ENCODE assay signal across 1 cellular context in genomic region chr17:1223662-1224061, GRCh38.
TF ChIP-seq lines count a peak whose summit lies in the region.

No MANE protein-coding gene starts in this region.

TF ChIP-seq in K562, 482 proteins besides CTCF, POLR2A, EP300 and RAD21:
- TF ChIP-seq STAT5B (CRISPR knock-in tag; IDR thresholded peaks at IDR 0.05) (no peak), HINFP (tag; conservative IDR thresholded peaks at IDR 0.05; ENCODE audit: low read depth) (no peak), PHTF2 (CRISPR knock-in tag; IDR thresholded peaks at IDR 0.05) (no peak), ATF1 (CRISPR knock-in tag; IDR thresholded peaks at IDR 0.05) (no peak), ATF1 (tag; IDR thresholded peaks at IDR 0.05) (no peak), ATF2 (CRISPR knock-in tag; IDR thresholded peaks at IDR 0.05) (no peak), ELK3 (CRISPR knock-in tag; IDR thresholded peaks at IDR 0.05) (no peak), ZBTB2 (IDR thresholded peaks at IDR 0.05) (no peak), RBM34 (IDR thresholded peaks at IDR 0.05; ENCODE audit: borderline replicate concordance, insufficient read depth, low read length) (no peak), SAFB2 (IDR thresholded peaks at IDR 0.05; ENCODE audit: borderline replicate concordance, low read depth, low read length, severe bottlenecking) (no peak), ID3 (CRISPR knock-in tag; IDR thresholded peaks at IDR 0.05) (no peak), ID3 (tag; IDR thresholded peaks at IDR 0.05) (no peak), ZNF644 (tag; IDR thresholded peaks at IDR 0.05; ENCODE audit: low read depth) (no peak), ESRRB (CRISPR knock-in tag; IDR thresholded peaks at IDR 0.05; ENCODE audit: borderline replicate concordance) (no peak), SREBF1 (IDR thresholded peaks at IDR 0.05; ENCODE audit: borderline replicate concordance, low read depth, low read length) (no peak), POLR3A (IDR thresholded peaks at IDR 0.05; ENCODE audit: borderline replicate concordance, extremely low read depth, insufficient read depth, insufficient read length) (no peak), CLOCK (CRISPR knock-in tag; IDR thresholded peaks at IDR 0.05; ENCODE audit: borderline replicate concordance) (no peak)
TF ChIP-seq in K562: peak in this region for 0.
